ENCODE assay signal across 10 cellular contexts in genomic region chr1:26768755-26769154, GRCh38. TPM values are rescaled to one million over a fixed set of nuclear protein-coding genes. Genes with fewer than 3 reads are reported as not detected.
DNase-seq lines count a peak whose midpoint lies in the region; ATAC-seq and TF ChIP-seq lines count a peak whose summit lies in the region.
"Had no signal": no experiment of that assay in that cellular context is flagged by ENCODE, and none has a peak within 500 bp of the region (broad histone marks: within the 10 kb centered on the region; RNA-seq: fewer than 3 reads in every experiment).

No MANE protein-coding gene starts in this region.

- 27 to 49% methylated on average over 3 of the region's 3 CpGs for WGBS in sigmoid colon, 2 donors

- CTCF ChIA-PET in activated CD4-positive, alpha-beta T cell treated with anti-CD3 and anti-CD28 coated beads for 36 hours (lab: Charles Lee) = interaction anchor here (0.6 to 1.4 kb wide), 3 partner anchors 19 to 99 kb away, joined by 3 to 4 read pairs (median 3); no protein-coding TSS in a partner anchor
- CTCF ChIA-PET in activated CD4-positive, alpha-beta T cell treated with anti-CD3 and anti-CD28 coated beads, Interleukin-2, amount 10 ng/mL, durations not matched to agents 7 days and 5 days (lab: Charles Lee) = interaction anchor here (1.0 to 2.4 kb wide), 4 partner anchors 10 to 22 kb away, joined by 4 to 8 read pairs (median 4); no protein-coding TSS in a partner anchor

- H3K27ac ChIP-seq in WERI-Rb-1 = peak overlapping the region; percentile 33
- H3K27ac ChIP-seq in left ventricle myocardium inferior (replicated peaks) = peak overlapping the region; percentile 59
- H3K27ac ChIP-seq in sigmoid colon = peak overlapping the region in 2 of 4 donors; percentile 19 to 44
- H3K27ac ChIP-seq in vagina = no peak overlapping the region
- H3K27ac ChIP-seq: C4-2B had no signal

- no peaks in the 10 kb centered on the region for H3K9me3 ChIP-seq in WERI-Rb-1 (ENCODE audit: severe bottlenecking)
- H3K9me3 ChIP-seq in left ventricle myocardium inferior (replicated peaks) = no peaks in the 10 kb centered on the region
- H3K9me3 ChIP-seq in sigmoid colon = no peaks in the 10 kb centered on the region
- no peaks in the 10 kb centered on the region for H3K9me3 ChIP-seq in vagina

- POLR2A ChIA-PET in activated CD4-positive, alpha-beta T cell treated with anti-CD3 and anti-CD28 coated beads for 36 hours (lab: Charles Lee) = no interaction called here
- POLR2A ChIA-PET in activated CD4-positive, alpha-beta T cell treated with anti-CD3 and anti-CD28 coated beads, Interleukin-2, amount 10 ng/mL, durations not matched to agents 7 days and 5 days (lab: Charles Lee) = no interaction called here

- TF ChIP-seq EP300 in sigmoid colon (IDR thresholded peaks at IDR 0.05) = no peak

- H3K36me3 ChIP-seq in WERI-Rb-1 = peaks cover 100% of the 10 kb centered on the region
- peaks cover 98% of the 10 kb centered on the region for H3K36me3 ChIP-seq in left ventricle myocardium inferior
- peaks cover 39 to 98% (median 55%) of the 10 kb centered on the region in 4 donors for H3K36me3 ChIP-seq in sigmoid colon
- H3K36me3 ChIP-seq in vagina = peaks cover 7 to 90% of the 10 kb centered on the region in 2 donors

- H3K27me3 ChIP-seq in WERI-Rb-1 (ENCODE audit: insufficient read depth, low read depth, severe bottlenecking) = no peaks in the 10 kb centered on the region
- no peaks in the 10 kb centered on the region for H3K27me3 ChIP-seq in left ventricle myocardium inferior (ENCODE audit: low read depth)
- no peaks in the 10 kb centered on the region for H3K27me3 ChIP-seq in sigmoid colon
- H3K27me3 ChIP-seq in vagina = no peaks in the 10 kb centered on the region

- TF ChIP-seq CTCF in WERI-Rb-1 (IDR thresholded peaks at IDR 0.05; ENCODE audit: low read depth, low read length) = no peak
- no peak for TF ChIP-seq CTCF in left ventricle myocardium inferior (IDR thresholded peaks at IDR 0.05; ENCODE audit: borderline replicate concordance)
- TF ChIP-seq CTCF in sigmoid colon (IDR thresholded peaks at IDR 0.05) = no peak
- no peak for TF ChIP-seq CTCF in vagina (IDR thresholded peaks at IDR 0.05)

- H3K9me3 Mint-ChIP-seq in activated CD4-positive, alpha-beta T cell treated with anti-CD3 and anti-CD28 coated beads for 36 hours (ENCODE audit: low read depth) = no peaks in the 10 kb centered on the region
- no peaks in the 10 kb centered on the region for H3K9me3 Mint-ChIP-seq in activated CD4-positive, alpha-beta T cell treated with anti-CD3 and anti-CD28 coated beads, Interleukin-2, amount 10 ng/mL, durations not matched to agents 7 days and 5 days
- H3K9me3 Mint-ChIP-seq in stimulated activated memory B cell treated with anti-CD40 and anti-IgM and Interleukin-4, amounts not matched to agents 10 μg/mL and 1 μg/mL and 100 μg/mL, for 72 hours = no peaks in the 10 kb centered on the region

- H3K4me3 ChIP-seq in WERI-Rb-1 (ENCODE audit: low read depth, low read length) = no peak overlapping the region
- no peak overlapping the region for H3K4me3 ChIP-seq in left ventricle myocardium inferior
- no peak overlapping the region for H3K4me3 ChIP-seq in sigmoid colon
- H3K4me3 ChIP-seq in vagina = no peak overlapping the region

- intact Hi-C loops in activated CD4-positive, alpha-beta T cell treated with anti-CD3 and anti-CD28 coated beads for 36 hours (cut with DNase I, micrococcal nuclease) = no loop called here
- intact Hi-C loops in left ventricle myocardium inferior (cut with micrococcal nuclease) (no loop called here), sigmoid colon (cut with DNase I) (no loop called here), vagina (cut with DNase I) (no loop called here)

- peaks cover 30% of the 10 kb centered on the region for H3K4me1 Mint-ChIP-seq in activated CD4-positive, alpha-beta T cell treated with anti-CD3 and anti-CD28 coated beads for 36 hours
- peaks cover 17% of the 10 kb centered on the region for H3K4me1 Mint-ChIP-seq in activated CD4-positive, alpha-beta T cell treated with anti-CD3 and anti-CD28 coated beads, Interleukin-2, amount 10 ng/mL, durations not matched to agents 7 days and 5 days
- H3K4me1 Mint-ChIP-seq in stimulated activated memory B cell treated with anti-CD40 and anti-IgM and Interleukin-4, amounts not matched to agents 10 μg/mL and 1 μg/mL and 100 μg/mL, for 72 hours = peaks cover 18% of the 10 kb centered on the region

- peaks cover 71% of the 10 kb centered on the region for H3K36me3 Mint-ChIP-seq in activated CD4-positive, alpha-beta T cell treated with anti-CD3 and anti-CD28 coated beads for 36 hours (ENCODE audit: low read depth)
- H3K36me3 Mint-ChIP-seq in activated CD4-positive, alpha-beta T cell treated with anti-CD3 and anti-CD28 coated beads, Interleukin-2, amount 10 ng/mL, durations not matched to agents 7 days and 5 days (ENCODE audit: low read depth) = peaks cover 77% of the 10 kb centered on the region
- peaks cover 56% of the 10 kb centered on the region for H3K36me3 Mint-ChIP-seq in stimulated activated memory B cell treated with anti-CD40 and anti-IgM and Interleukin-4, amounts not matched to agents 10 μg/mL and 1 μg/mL and 100 μg/mL, for 72 hours

- TF ChIP-seq POLR2A in sigmoid colon (IDR thresholded peaks at IDR 0.05) (no peak), vagina (IDR thresholded peaks at IDR 0.05) (no peak)

- no peak for ATAC-seq in activated CD4-positive, alpha-beta T cell treated with anti-CD3 and anti-CD28 coated beads for 36 hours
- no peak for ATAC-seq in stimulated activated memory B cell treated with anti-CD40 and anti-IgM and Interleukin-4, amounts not matched to agents 10 μg/mL and 1 μg/mL and 100 μg/mL, for 72 hours

- H3K27ac Mint-ChIP-seq in activated CD4-positive, alpha-beta T cell treated with anti-CD3 and anti-CD28 coated beads for 36 hours = peak overlapping the region; percentile 29
- no peak overlapping the region for H3K27ac Mint-ChIP-seq in activated CD4-positive, alpha-beta T cell treated with anti-CD3 and anti-CD28 coated beads, Interleukin-2, amount 10 ng/mL, durations not matched to agents 7 days and 5 days
- peak overlapping the region; percentile 19 for H3K27ac Mint-ChIP-seq in stimulated activated memory B cell treated with anti-CD40 and anti-IgM and Interleukin-4, amounts not matched to agents 10 μg/mL and 1 μg/mL and 100 μg/mL, for 72 hours

- H3K27me3 Mint-ChIP-seq in activated CD4-positive, alpha-beta T cell treated with anti-CD3 and anti-CD28 coated beads for 36 hours = no peaks in the 10 kb centered on the region
- H3K27me3 Mint-ChIP-seq in activated CD4-positive, alpha-beta T cell treated with anti-CD3 and anti-CD28 coated beads, Interleukin-2, amount 10 ng/mL, durations not matched to agents 7 days and 5 days = no peaks in the 10 kb centered on the region
- H3K27me3 Mint-ChIP-seq in stimulated activated memory B cell treated with anti-CD40 and anti-IgM and Interleukin-4, amounts not matched to agents 10 μg/mL and 1 μg/mL and 100 μg/mL, for 72 hours = no peaks in the 10 kb centered on the region

- no peak overlapping the region for H3K4me3 Mint-ChIP-seq in activated CD4-positive, alpha-beta T cell treated with anti-CD3 and anti-CD28 coated beads for 36 hours
- H3K4me3 Mint-ChIP-seq in activated CD4-positive, alpha-beta T cell treated with anti-CD3 and anti-CD28 coated beads, Interleukin-2, amount 10 ng/mL, durations not matched to agents 7 days and 5 days = no peak overlapping the region
- H3K4me3 Mint-ChIP-seq in stimulated activated memory B cell treated with anti-CD40 and anti-IgM and Interleukin-4, amounts not matched to agents 10 μg/mL and 1 μg/mL and 100 μg/mL, for 72 hours = no peak overlapping the region

- no peak for DNase-seq in activated CD4-positive, alpha-beta T cell treated with anti-CD3 and anti-CD28 coated beads for 36 hours
- no peak for DNase-seq in activated CD4-positive, alpha-beta T cell treated with anti-CD3 and anti-CD28 coated beads, Interleukin-2, amount 10 ng/mL, durations not matched to agents 7 days and 5 days
- DNase-seq in WERI-Rb-1 = peak; percentile 55
- no peak for DNase-seq in left ventricle myocardium inferior
- DNase-seq in sigmoid colon = no peak
- DNase-seq in COLO829 (ENCODE audit: low spot score) = no peak
- DNase-seq in vagina (ENCODE audit: extremely low spot score in 2 of 2) = no peak
- DNase-seq: activated naive CD4-positive, alpha-beta T cell treated with Interleukin-2 at 50 U/mL for 16 hours had no signal

- H3K4me1 ChIP-seq in left ventricle myocardium inferior (peaks cover 56% of the 10 kb centered on the region), sigmoid colon (peaks cover 0 to 46% (median 43%) of the 10 kb centered on the region in 4 donors), vagina (peaks cover 35% of the 10 kb centered on the region)

RNA-seq across cellular contexts. Expression of gene PIGV, which starts 19.0 kb away (rescaled TPM):
- 10 to 100 TPM; 12.0 to 17.2 TPM for total RNA-seq in activated CD4-positive, alpha-beta T cell treated with anti-CD3 and anti-CD28 coated beads for 36 hours
- 10 to 100 TPM; 16.4 to 16.9 TPM for total RNA-seq in activated CD4-positive, alpha-beta T cell treated with anti-CD3 and anti-CD28 coated beads, Interleukin-2, amount 10 ng/mL, durations not matched to agents 7 days and 5 days
- total RNA-seq in left ventricle myocardium inferior (5.6 TPM), sigmoid colon (10 to 100 TPM in 3 of 4 donors, 1 to 10 TPM in 1; 9.6 to 24.9 (median 14.1) TPM), vagina (8.1 TPM)
- polyA plus RNA-seq in sigmoid colon = 10 to 100 TPM in 1 of 3 donors, 1 to 10 TPM in 2; 5.1 to 12.1 (median 7.2) TPM

RNA-seq across cellular contexts. Expression of gene ZDHHC18, which starts 57.7 kb away (rescaled TPM):
- total RNA-seq in activated CD4-positive, alpha-beta T cell treated with anti-CD3 and anti-CD28 coated beads for 36 hours = 10 to 100 TPM; 51.6 to 66.0 TPM
- total RNA-seq in activated CD4-positive, alpha-beta T cell treated with anti-CD3 and anti-CD28 coated beads, Interleukin-2, amount 10 ng/mL, durations not matched to agents 7 days and 5 days = 10 to 100 TPM; 45.1 to 55.0 TPM
- total RNA-seq in left ventricle myocardium inferior = 11.8 TPM
- total RNA-seq in sigmoid colon = 10 to 100 TPM in 2 of 4 donors, 1 to 10 TPM in 2; 7.5 to 13.6 (median 10.7) TPM
- 10 to 100 TPM; 12.0 to 19.4 (median 17.5) TPM for polyA plus RNA-seq in sigmoid colon
- 31.4 TPM for total RNA-seq in vagina
